ENCODE assay signal across 16 cellular contexts in the genomic region with DNA sequence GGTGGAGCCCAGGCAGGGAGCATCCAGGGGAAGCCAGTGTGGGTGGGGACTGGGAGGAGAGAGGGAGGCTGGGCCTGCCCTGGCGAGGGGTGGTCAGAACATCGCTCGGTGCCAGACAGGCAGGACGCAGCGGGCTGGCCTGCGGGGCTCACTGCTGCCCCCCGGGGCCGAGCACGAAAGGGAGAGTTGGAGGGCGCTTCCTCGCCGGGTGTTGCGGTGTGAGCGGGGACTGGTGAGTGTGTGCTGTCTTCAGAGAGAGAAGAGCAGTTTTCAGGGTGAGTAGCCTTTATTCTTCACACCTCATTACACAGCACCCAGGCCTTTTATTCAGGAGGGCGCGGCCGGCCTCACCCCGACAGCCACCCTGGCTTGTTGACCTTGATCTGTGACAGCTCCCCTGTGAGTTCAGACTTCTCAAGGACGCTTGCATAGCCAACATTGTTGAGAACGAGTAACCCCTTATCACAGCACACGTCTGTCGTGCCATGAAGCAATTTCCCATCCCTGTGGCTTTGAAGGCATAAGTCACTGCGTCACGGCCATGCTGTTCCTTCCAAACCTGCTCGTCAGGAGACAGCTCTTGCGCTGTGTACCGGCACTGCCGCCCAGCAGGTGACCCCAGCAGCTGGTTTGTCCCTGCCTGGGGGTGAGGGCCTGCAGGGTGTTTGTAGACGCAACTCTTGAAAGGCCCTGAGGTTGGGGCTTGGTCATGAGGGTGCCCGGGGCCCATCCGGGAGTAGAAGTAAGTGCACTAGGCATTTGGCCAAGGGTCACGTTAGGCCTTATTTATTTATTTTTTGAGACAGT. TPM values are rescaled to one million over a fixed set of nuclear protein-coding genes. Genes with fewer than 3 reads are reported as not detected.
DNase-seq lines count a peak whose midpoint lies in the region; ATAC-seq and TF ChIP-seq lines count a peak whose summit lies in the region.
"Had no signal": no experiment of that assay in that cellular context is flagged by ENCODE, and none has a peak within 500 bp of the region (broad histone marks: within the 10 kb centered on the region; RNA-seq: fewer than 3 reads in every experiment).

No MANE protein-coding gene starts in this region.

- CTCF ChIA-PET in PC-3 (lab: Charles Lee): no interaction called here

- TF ChIP-seq POLR2A in esophagus squamous epithelium (IDR thresholded peaks at IDR 0.05): no peak

- H3K9me2 ChIP-seq in PC-3 (replicated peaks; ENCODE audit: low read length): no peaks in the 10 kb centered on the region

- no peaks in the 10 kb centered on the region for H4K20me1 ChIP-seq in PC-3 (ENCODE audit: low read length)

- H3K36me3 ChIP-seq in esophagus squamous epithelium (peaks cover 0 to 50% (median 0%) of the 10 kb centered on the region in 3 donors), PC-3 (ENCODE audit: low read depth, low read length) (peaks cover 4% of the 10 kb centered on the region)
- H3K36me3 ChIP-seq: HAP-1, transverse colon had no signal

- peak; percentile 73 for DNase-seq in Caki2 (ENCODE audit: low read depth)
- DNase-seq in NCI-H345 (lab: John Stamatoyannopoulos, UW): peak; percentile 79
- DNase-seq in esophagus squamous epithelium (lab: John Stamatoyannopoulos, UW): no peak
- peak; percentile 56 for DNase-seq in nephron progenitor cell
- DNase-seq in stimulated activated CD4-positive, alpha-beta T cell treated with anti-CD3 and anti-CD28 coated beads, Interleukin-2, amount 100 ng/mL, for 24 hours: no peak
- DNase-seq in globus pallidus (ENCODE audit: low spot score): no peak
- no peak for DNase-seq in PC-3
- no peak for DNase-seq in AG08396 (ENCODE audit: low spot score)
- DNase-seq: NCI-H2029 treated with DMSO at 0.1 percent for 48 hours, transverse colon had no signal

- ATAC-seq in PC-3: no peak

- peaks cover 0 to 4% (median 0%) of the 10 kb centered on the region in 4 donors for H3K27me3 ChIP-seq in esophagus squamous epithelium
- no peaks in the 10 kb centered on the region for H3K27me3 ChIP-seq in PC-3 (ENCODE audit: low read length)
- H3K27me3 ChIP-seq: transverse colon had no signal

- no peaks in the 10 kb centered on the region for H3K79me2 ChIP-seq in PC-3 (ENCODE audit: low read length)

- peaks cover 5% of the 10 kb centered on the region for H3K36me3 Mint-ChIP-seq in nephron progenitor cell (ENCODE audit: low read depth)
- H3K36me3 Mint-ChIP-seq: activated naive CD8-positive, alpha-beta T cell had no signal

- peak overlapping the region; percentile 41 for H3K27ac Mint-ChIP-seq in nephron progenitor cell
- H3K27ac Mint-ChIP-seq: activated naive CD8-positive, alpha-beta T cell; dendritic cell treated with granulocyte-macrophage colony-stimulating factor and Interleukin-4, amounts not matched to agents 40 ng/mL and 50 ng/mL, for 4 days; T-helper 2 cell treated with Interferon-gamma antibody and Interleukin-4, amounts not matched to agents 5 μg/mL and 100 μg/mL, for 36 hours had no signal

- H3K4me3 Mint-ChIP-seq in nephron progenitor cell: no peak overlapping the region
- H3K4me3 Mint-ChIP-seq: activated naive CD8-positive, alpha-beta T cell; dendritic cell treated with granulocyte-macrophage colony-stimulating factor and Interleukin-4, amounts not matched to agents 40 ng/mL and 50 ng/mL, for 4 days; T-helper 2 cell treated with Interferon-gamma antibody and Interleukin-4, amounts not matched to agents 5 μg/mL and 100 μg/mL, for 36 hours had no signal

- no peaks in the 10 kb centered on the region for H3K9me3 Mint-ChIP-seq in nephron progenitor cell
- H3K9me3 Mint-ChIP-seq: dendritic cell treated with granulocyte-macrophage colony-stimulating factor and Interleukin-4, amounts not matched to agents 40 ng/mL and 50 ng/mL, for 4 days; T-helper 2 cell treated with Interferon-gamma antibody and Interleukin-4, amounts not matched to agents 5 μg/mL and 100 μg/mL, for 36 hours had no signal

- H2AFZ ChIP-seq in PC-3 (ENCODE audit: low read length): no peak overlapping the region

- WGBS in esophagus squamous epithelium, 2 donors: 73 to 74% methylated on average over 27 to 29 of the region's 32 CpGs

- peaks cover 11% of the 10 kb centered on the region for H3K27me3 Mint-ChIP-seq in nephron progenitor cell (ENCODE audit: low read depth, poor library complexity)
- H3K27me3 Mint-ChIP-seq: activated naive CD8-positive, alpha-beta T cell had no signal

- in situ Hi-C loops in Caki2 (cut with HindIII; ENCODE audit: low pct_unique_long_range_greater_than_20kb, low sequenced_read_pairs): no loop called here

- H3K9me3 ChIP-seq in esophagus squamous epithelium (no peaks in the 10 kb centered on the region), PC-3 (ENCODE audit: low read length) (no peaks in the 10 kb centered on the region)
- H3K9me3 ChIP-seq: HAP-1, transverse colon had no signal

- no TSS peak for BruUV-seq in PC-3 (replicated peaks; lab: Mats Ljungman, UMichigan)

- H3K27ac ChIP-seq in esophagus squamous epithelium (peak overlapping the region in 3 of 4 donors; percentile 6 to 57 (median 50)), PC-3 (ENCODE audit: low read length) (no peak overlapping the region)
- H3K27ac ChIP-seq: C4-2B, KMS-11 had no signal

- H3K4me3 ChIP-seq in esophagus squamous epithelium: no peak overlapping the region
- H3K4me3 ChIP-seq in PC-3 (ENCODE audit: low read length): no peak overlapping the region
- H3K4me3 ChIP-seq: HAP-1, transverse colon had no signal

- no peaks in the 10 kb centered on the region for H3F3A ChIP-seq in PC-3 (ENCODE audit: low read length, unreplicated experiment)

- POLR2A ChIA-PET in PC-3 (lab: Charles Lee; ENCODE audit: unreplicated experiment): no interaction called here

- H3K4me2 ChIP-seq in PC-3 (ENCODE audit: low read length): no peak overlapping the region
- H3K4me2 ChIP-seq: KMS-11 had no signal

- no peak overlapping the region for H3K9ac ChIP-seq in PC-3 (ENCODE audit: low read length)
- H3K9ac ChIP-seq: KMS-11 had no signal

- TF ChIP-seq CTCF in esophagus squamous epithelium (IDR thresholded peaks at IDR 0.05) (no peak), nephron progenitor cell (IDR thresholded peaks at IDR 0.05) (peak; percentile 32), PC-3 (conservative IDR thresholded peaks at IDR 0.05; ENCODE audit: low read depth, low read length) (no peak)

- H3K4me1 ChIP-seq in esophagus squamous epithelium (peaks cover 0 to 14% (median 3%) of the 10 kb centered on the region in 3 donors), PC-3 (ENCODE audit: insufficient read depth, low read length) (no peaks in the 10 kb centered on the region)
- H3K4me1 ChIP-seq: HAP-1, transverse colon had no signal

- H3K4me1 Mint-ChIP-seq in nephron progenitor cell: peaks cover 56% of the 10 kb centered on the region

- intact Hi-C loops in esophagus squamous epithelium (cut with DNase I): no loop called here
- intact Hi-C loops in PC-3 (cut with micrococcal nuclease): no loop called here

RNA-seq across cellular contexts. Expression of a gene that starts 54.6 kb away (rescaled TPM):
- 36.2 and 60.4 TPM in 2 replicates for total RNA-seq in Caki2 (2014; rRNA removed; shearing (Covaris generic); ENCODE audit: low replicate concordance)
- 10 to 100 TPM; 14.5 to 23.8 (median 17.5) TPM for total RNA-seq in esophagus squamous epithelium
- 56.8 and 70.8 TPM in 2 replicates for total RNA-seq in PC-3 (2014; rRNA removed)

Comparison
In these comparisons a context has a peak if more than half of its experiments do, and no peak if none do; other contexts are left out.
1. DNase-seq: peak in Caki2 (single experiment), NCI-H345 (single experiment) and nephron progenitor cell (single experiment); none in esophagus squamous epithelium (single experiment), stimulated activated CD4-positive, alpha-beta T cell treated with anti-CD3 and anti-CD28 coated beads, Interleukin-2, amount 100 ng/mL, for 24 hours (0 of 2), globus pallidus (single experiment), PC-3 (single experiment) and AG08396 (single experiment).